In the genomic region with DNA sequence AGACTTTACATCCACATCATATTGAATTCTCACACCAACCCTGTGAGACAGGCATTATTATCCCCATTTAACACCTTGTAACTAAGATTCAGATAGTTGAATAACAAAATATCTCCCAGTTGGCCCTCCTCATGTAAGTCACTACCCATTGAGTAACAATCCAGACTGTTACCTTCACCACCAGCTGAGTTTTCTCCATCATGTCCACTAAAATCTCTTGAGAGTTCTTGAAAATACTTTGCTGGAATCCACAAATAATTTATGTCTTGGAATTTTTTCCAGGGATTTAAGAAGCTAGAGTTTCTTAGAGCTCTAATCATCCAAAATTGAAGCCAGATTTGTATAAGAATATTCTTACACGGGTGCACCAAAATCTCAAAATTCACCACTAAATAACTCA, we compare ENCODE assay signal across 22 cellular contexts. TPM values are rescaled to one million over a fixed set of nuclear protein-coding genes. Genes with fewer than 3 reads are reported as not detected.
DNase-seq lines count a peak whose midpoint lies in the region; ATAC-seq, FAIRE-seq and TF ChIP-seq lines count a peak whose summit lies in the region.
"Had no signal": no experiment of that assay in that cellular context is flagged by ENCODE, and none has a peak within 500 bp of the region (broad histone marks: within the 10 kb centered on the region; RNA-seq: fewer than 3 reads in every experiment).

No MANE protein-coding gene starts in this region.

- DNase-seq in RWPE2 (ENCODE audit: low spot score) (no peak), epithelial cell of esophagus (ENCODE audit: low read depth) (peak; percentile 14), GM12892 (ENCODE audit: insufficient read length) (no peak), H4 (ENCODE audit: low spot score) (no peak), mesendoderm (no peak)
- DNase-seq: CD4-positive, alpha-beta memory T cell; GF-D8; H9; Karpas-422; NCI-H1048; NCI-H1436; NCI-H1930; NCI-H345; NCI-H524 treated with DMSO at 0.1 percent for 48 hours had no signal

- H3K9me3 ChIP-seq in RWPE2 (ENCODE audit: severe bottlenecking) (no peaks in the 10 kb centered on the region), gastroesophageal sphincter (no peaks in the 10 kb centered on the region)
- H3K9me3 ChIP-seq: BLaER1, MG63 had no signal

- peaks cover 10% of the 10 kb centered on the region for H3K36me3 ChIP-seq in RWPE2 (ENCODE audit: low read depth)
- H3K36me3 ChIP-seq in gastroesophageal sphincter, result peaks cover 0 to 18% of the 10 kb centered on the region in 2 donors
- H3K36me3 ChIP-seq in mesendoderm (ENCODE audit: control insufficient read depth, insufficient read depth, low read length), result no peaks in the 10 kb centered on the region
- H3K36me3 ChIP-seq: MG63 had no signal

- H3K27ac ChIP-seq in 22Rv1 (0 out of 2 replicates have a peak overlapping the region, but pooled peaks have one; percentile 12), RWPE2 (ENCODE audit: poor library complexity, severe bottlenecking) (peak overlapping the region; percentile 43), gastroesophageal sphincter (peak overlapping the region in 2 of 4 donors; percentile 12 to 21), mesendoderm (ENCODE audit: low read depth, low read length) (no peak overlapping the region)
- H3K27ac ChIP-seq: BLaER1 had no signal

- no peak overlapping the region for H3K23ac ChIP-seq in mesendoderm (ENCODE audit: low read length)

- H3K4ac ChIP-seq in mesendoderm (ENCODE audit: low read depth, low read length), result no peak overlapping the region

- no peak for FAIRE-seq in GM12892 (lab: Jason Lieb, UNC)
- FAIRE-seq: A204.1, GM12891, GM18507 had no signal

- no peak overlapping the region for H2AK5ac ChIP-seq in mesendoderm (ENCODE audit: low read length)

- H3K4me2 ChIP-seq in mesendoderm (ENCODE audit: low read length), result no peak overlapping the region
- H3K4me2 ChIP-seq: BLaER1 had no signal

- no peaks in the 10 kb centered on the region for H3K79me1 ChIP-seq in mesendoderm (ENCODE audit: low read length)

- whole genome bisulfite sequencing in gastroesophageal sphincter (ENCODE audit: low coverage in 1 of 2), 2 donors, result 50 to 67% methylated on average over 1 of the region's 1 CpG
- WGBS in mesendoderm (ENCODE audit: extremely low coverage, insufficient coverage, low lambda C conversion rate), result no CpG with 5 or more reads among the region's 1 CpG

- no peak overlapping the region for H2BK15ac ChIP-seq in mesendoderm (replicated peaks; ENCODE audit: low read depth)

- H3K18ac ChIP-seq in mesendoderm (ENCODE audit: low read length), result no peak overlapping the region

- H3K27me3 ChIP-seq in RWPE2 (ENCODE audit: insufficient read depth, poor library complexity, severe bottlenecking), result no peaks in the 10 kb centered on the region
- no peaks in the 10 kb centered on the region for H3K27me3 ChIP-seq in gastroesophageal sphincter
- no peaks in the 10 kb centered on the region for H3K27me3 ChIP-seq in mesendoderm (ENCODE audit: insufficient read depth, low read length, poor library complexity)
- H3K27me3 ChIP-seq: BLaER1, MG63 had no signal

- H2BK5ac ChIP-seq in mesendoderm (ENCODE audit: low read length), result no peak overlapping the region

- no peak for ATAC-seq in RWPE2 (ENCODE audit: low read depth)
- ATAC-seq in gastroesophageal sphincter, result peak; percentile 41
- ATAC-seq in GM21723 (IDR thresholded peaks at IDR 0.05; ENCODE audit: unreplicated experiment), result no peak

- H4K5ac ChIP-seq in mesendoderm (ENCODE audit: low read length), result no peak overlapping the region

- no peaks in the 10 kb centered on the region for H3K79me2 ChIP-seq in mesendoderm (ENCODE audit: control insufficient read depth, insufficient read depth, low read length)

- no peak for TF ChIP-seq CTCF in 22Rv1 (IDR thresholded peaks at IDR 0.05)
- TF ChIP-seq CTCF in RWPE2 (IDR thresholded peaks at IDR 0.05; ENCODE audit: poor library complexity, severe bottlenecking), result no peak
- TF ChIP-seq CTCF in epithelial cell of esophagus (IDR thresholded peaks at IDR 0.05; ENCODE audit: insufficient read depth, low read depth, low read length, missing control alignments), result no peak
- no peak for TF ChIP-seq CTCF in gastroesophageal sphincter (IDR thresholded peaks at IDR 0.05)

- TF ChIP-seq POLR2A in gastroesophageal sphincter (IDR thresholded peaks at IDR 0.05) (no peak), GM12892 (IDR thresholded peaks at IDR 0.05; ENCODE audit: low read depth, low read length) (no peak)

- H3K9ac ChIP-seq in mesendoderm (ENCODE audit: low read length), result no peak overlapping the region
- H3K9ac ChIP-seq: BLaER1 had no signal

- no peak overlapping the region for H4K8ac ChIP-seq in mesendoderm (ENCODE audit: low read depth, low read length)

- no peak for TF ChIP-seq EP300 in gastroesophageal sphincter (IDR thresholded peaks at IDR 0.05)

- H3K56ac ChIP-seq in mesendoderm (ENCODE audit: low read length), result no peak overlapping the region

- no peak overlapping the region for H2BK120ac ChIP-seq in mesendoderm (ENCODE audit: low read depth, low read length)

- H3K4me3 ChIP-seq in RWPE2 (ENCODE audit: severe bottlenecking) (no peak overlapping the region), epithelial cell of esophagus (ENCODE audit: low read length) (no peak overlapping the region), gastroesophageal sphincter (no peak overlapping the region), mesendoderm (ENCODE audit: low read length) (no peak overlapping the region)
- H3K4me3 ChIP-seq: BLaER1, MG63 had no signal

- H3K4me1 ChIP-seq in RWPE2 (ENCODE audit: insufficient read depth, poor library complexity, severe bottlenecking) (peaks cover 23% of the 10 kb centered on the region), gastroesophageal sphincter (peaks cover 0 to 31% (median 7%) of the 10 kb centered on the region in 3 donors), mesendoderm (ENCODE audit: control insufficient read depth, low read depth, low read length) (peaks cover 6% of the 10 kb centered on the region)
- H3K4me1 ChIP-seq: BLaER1 had no signal

RNA-seq across cellular contexts. Expression of gene PTPDC1, which starts 2.7 kb away (rescaled TPM):
- total RNA-seq in gastroesophageal sphincter, result 10 to 100 TPM; 10.6 to 33.6 (median 21.6) TPM
- polyA plus RNA-seq in GM12892 (2012; ENCODE audit: missing spikeins), result 4.0 TPM
- total RNA-seq in H4 (2014; rRNA removed; shearing (Covaris generic)), result 2.8 and 3.3 TPM in 2 replicates
- 4.1 TPM for polyA plus RNA-seq in mesendoderm (2013, experiment 1 of 2)
- polyA plus RNA-seq in mesendoderm (2013, experiment 2 of 2), result 4.1 TPM
